ENCODE assay signal across 8 cellular contexts in genomic region chr22:35154937-35155387, GRCh38.
A peak's percentile ranks its signal among the peaks of the same experiment; 100 is the strongest.
DNase-seq lines count a peak whose midpoint lies in the region; ATAC-seq and TF ChIP-seq lines count a peak whose summit lies in the region.

No MANE protein-coding gene starts in this region.

- H3K27me3 ChIP-seq in BE2C (no peaks in the 10 kb centered on the region), adrenal gland (peaks cover 10% of the 10 kb centered on the region)

- TF ChIP-seq POLR2A in adrenal gland (IDR thresholded peaks at IDR 0.05): no peak

- DNase-seq in BE2C (peak; percentile 78), GM13976 (ENCODE audit: low spot score) (peak; percentile 66), NCI-H2171 (lab: John Stamatoyannopoulos, UW) (peak; percentile 42), adrenal gland (peak; percentile 31 to 74 (median 58)), iPS DF 19.7 (ENCODE audit: low read depth, low spot score) (peak; percentile 84), DMS79 treated with DMSO at 0.1 percent for 48 hours (lab: John Stamatoyannopoulos, UW) (no peak)
- peak; percentile 11 for DNase-seq in stimulated activated CD4-positive, alpha-beta T cell treated with anti-CD3 and anti-CD28 coated beads, Interleukin-4, amount 100 ng/mL, for 1 hour

- no peaks in the 10 kb centered on the region for H3K4me1 ChIP-seq in BE2C
- H3K4me1 ChIP-seq in adrenal gland (replicated peaks in 1 of 2): no peaks in the 10 kb centered on the region

- no peaks in the 10 kb centered on the region for H3K36me3 ChIP-seq in BE2C
- no peaks in the 10 kb centered on the region for H3K36me3 ChIP-seq in adrenal gland (replicated peaks in 1 of 2)

- H3K4me3 ChIP-seq in BE2C (ENCODE audit: low read depth, low read length) (no peak overlapping the region), adrenal gland (no peak overlapping the region)

- intact Hi-C loops in adrenal gland (cut with DNase I): no loop called here

- 8 to 18% (median 14%) methylated on average over 10 of the region's 10 CpGs for WGBS in adrenal gland, 4 donors

- in situ Hi-C loops in GM13976 (cut with MboI; ENCODE audit: low sequenced_read_pairs, unreplicated experiment): loop anchor here (10.0 kb wide), 1 partner anchor 740 kb away; no protein-coding TSS in a partner anchor

- no peaks in the 10 kb centered on the region for H3K9me3 ChIP-seq in BE2C
- no peaks in the 10 kb centered on the region for H3K9me3 ChIP-seq in adrenal gland (replicated peaks in 1 of 3)

- no peak for ATAC-seq in HG03457 (IDR thresholded peaks at IDR 0.05; ENCODE audit: unreplicated experiment)

- no peak overlapping the region for H3K27ac ChIP-seq in adrenal gland

- TF ChIP-seq CTCF in BE2C (IDR thresholded peaks at IDR 0.05; ENCODE audit: low read depth, low read length) (peak; percentile 92), GM13976 (IDR thresholded peaks at IDR 0.05; ENCODE audit: borderline replicate concordance, control extremely low read depth, extremely low read depth, insufficient read depth, missing control alignments) (peak; percentile 69), adrenal gland (IDR thresholded peaks at IDR 0.05) (peak; percentile 36 to 65 (median 52))
